Comparison of ENCODE assay signal across 29 cellular contexts in the genomic region with DNA sequence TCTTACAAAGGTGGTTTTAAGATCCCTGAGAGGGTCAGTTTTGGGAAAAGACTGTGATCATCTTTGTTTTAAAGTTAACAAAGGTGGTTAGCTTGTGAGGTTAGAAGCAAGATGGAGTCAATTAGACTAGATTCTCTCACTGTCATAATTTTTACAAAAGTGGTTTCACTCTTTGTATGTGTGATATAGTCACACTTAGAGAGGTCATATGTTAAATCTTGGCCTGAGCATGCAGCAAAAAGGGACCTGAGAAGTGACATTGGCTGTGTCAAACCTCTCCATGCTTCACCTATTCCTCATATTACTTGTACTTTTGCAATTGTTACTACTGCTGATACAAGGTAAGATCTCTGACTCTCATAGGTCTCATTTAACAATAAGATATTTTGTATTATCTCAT.
DNase-seq lines count a peak whose midpoint lies in the region; ATAC-seq and TF ChIP-seq lines count a peak whose summit lies in the region.
"Had no signal": no experiment of that assay in that cellular context is flagged by ENCODE, and none has a peak within 500 bp of the region (broad histone marks: within the 10 kb centered on the region; RNA-seq: fewer than 3 reads in every experiment).

No MANE protein-coding gene starts in this region.

- no peaks in the 10 kb centered on the region for H4K20me1 ChIP-seq in Karpas-422 (ENCODE audit: insufficient read depth, low read depth, low read length)

- no peak overlapping the region for H3K4me3 ChIP-seq in Karpas-422 (ENCODE audit: low read length)

- no peak for TF ChIP-seq CTCF in WTC11 (IDR thresholded peaks at IDR 0.05)

- H3K4me1 Mint-ChIP-seq in WTC11: no peaks in the 10 kb centered on the region
- H3K4me1 Mint-ChIP-seq: activated naive CD4-positive, alpha-beta T cell treated with anti-CD3 and anti-CD28 coated beads, Interleukin-2, amount 50 U/mL, for 24 hours; H9; IgD-negative memory B cell; stimulated activated naive B cell treated with anti-CD40 and anti-IgM and Interleukin-4, amounts not matched to agents 10 μg/mL and 1 μg/mL and 100 μg/mL, for 72 hours had no signal

- no peaks in the 10 kb centered on the region for H3K9me3 Mint-ChIP-seq in WTC11
- H3K9me3 Mint-ChIP-seq: activated naive CD4-positive, alpha-beta T cell treated with anti-CD3 and anti-CD28 coated beads, Interleukin-2, amount 50 U/mL, for 24 hours; activated T-helper 2 cell treated with anti-CD3 and anti-CD28 coated beads, Interferon-gamma antibody, Interleukin-2, Interleukin-4, amounts not matched to agents 10 μg/mL and 5 μg/mL and 100 μg/mL, durations not matched to agents 14 hours and 24 hours and 36 hours; H9; type B pancreatic cell had no signal

- no peaks in the 10 kb centered on the region for H3K9me2 ChIP-seq in Karpas-422 (replicated peaks; ENCODE audit: insufficient read depth, low read length)

- no peak overlapping the region for H3K4me3 Mint-ChIP-seq in WTC11
- H3K4me3 Mint-ChIP-seq: activated CD8-positive, alpha-beta T cell treated with anti-CD3 and anti-CD28 coated beads, Interleukin-2, amount 10 ng/mL, durations not matched to agents 7 days and 5 days; activated naive CD4-positive, alpha-beta T cell treated with anti-CD3 and anti-CD28 coated beads, Interleukin-2, amount 50 U/mL, for 24 hours; brain; dendritic cell treated with granulocyte-macrophage colony-stimulating factor and Interleukin-4, amounts not matched to agents 40 ng/mL and 50 ng/mL, for 4 days; H9; IgD-negative memory B cell; stimulated activated naive B cell treated with anti-CD40 and anti-IgM and Interleukin-4, amounts not matched to agents 10 μg/mL and 1 μg/mL and 100 μg/mL, for 72 hours; type B pancreatic cell had no signal

- H3K9me3 ChIP-seq in Karpas-422 (ENCODE audit: low read length): no peaks in the 10 kb centered on the region

- H3K9ac ChIP-seq in Karpas-422 (ENCODE audit: low read length): no peak overlapping the region

- H3K4me2 ChIP-seq in Karpas-422 (ENCODE audit: low read depth, low read length, poor library complexity, severe bottlenecking): no peak overlapping the region

- POLR2A ChIA-PET in WTC11 (lab: Charles Lee): no interaction called here

- H3K4me1 ChIP-seq in Karpas-422 (ENCODE audit: low read length): no peaks in the 10 kb centered on the region

- H3K27ac Mint-ChIP-seq in WTC11: no peak overlapping the region
- H3K27ac Mint-ChIP-seq: activated CD8-positive, alpha-beta T cell treated with anti-CD3 and anti-CD28 coated beads, Interleukin-2, amount 10 ng/mL, durations not matched to agents 7 days and 5 days; activated naive CD4-positive, alpha-beta T cell treated with anti-CD3 and anti-CD28 coated beads, Interleukin-2, amount 50 U/mL, for 24 hours; activated T-helper 2 cell treated with anti-CD3 and anti-CD28 coated beads, Interferon-gamma antibody, Interleukin-2, Interleukin-4, amounts not matched to agents 10 μg/mL and 5 μg/mL and 100 μg/mL, durations not matched to agents 14 hours and 24 hours and 36 hours; brain; dendritic cell treated with granulocyte-macrophage colony-stimulating factor and Interleukin-4, amounts not matched to agents 40 ng/mL and 50 ng/mL, for 4 days; H9; IgD-negative memory B cell; stimulated activated naive B cell treated with anti-CD40 and anti-IgM and Interleukin-4, amounts not matched to agents 10 μg/mL and 1 μg/mL and 100 μg/mL, for 72 hours; type B pancreatic cell had no signal

- no peaks in the 10 kb centered on the region for H3K27me3 Mint-ChIP-seq in WTC11 (ENCODE audit: low read depth)
- H3K27me3 Mint-ChIP-seq: brain; dendritic cell treated with granulocyte-macrophage colony-stimulating factor and Interleukin-4, amounts not matched to agents 40 ng/mL and 50 ng/mL, for 4 days; type B pancreatic cell had no signal

- CTCF ChIA-PET in WTC11 (lab: Charles Lee): no interaction called here

- H2AFZ ChIP-seq in Karpas-422 (ENCODE audit: low read length): no peak overlapping the region

- no peaks in the 10 kb centered on the region for H3K79me2 ChIP-seq in Karpas-422 (ENCODE audit: low read length)

- no peaks in the 10 kb centered on the region for H3K27me3 ChIP-seq in Karpas-422 (ENCODE audit: low read length)

- no peak overlapping the region for H3K27ac ChIP-seq in Karpas-422 (ENCODE audit: low read length)
- H3K27ac ChIP-seq: C4-2B had no signal

- no peak for DNase-seq in activated CD4-positive, alpha-beta T cell treated with anti-CD3 and anti-CD28 coated beads for 1 hour
- no peak for DNase-seq in COR-L47 (lab: John Stamatoyannopoulos, UW)
- DNase-seq in Karpas-422: no peak
- DNase-seq in WTC11 (ENCODE audit: low spot score): no peak
- DNase-seq: 8988T; activated CD4-positive, alpha-beta T cell treated with anti-CD3 and anti-CD28 coated beads for 4 hours; activated CD8-positive, alpha-beta T cell treated with anti-CD3 and anti-CD28 coated beads, Interleukin-2, amount 10 ng/mL, durations not matched to agents 7 days and 5 days; amniotic stem cell; Calu3; DND-41; H9; islet precursor cell; left ventricle myocardium superior; mesendoderm; NCI-H1092; NCI-H1694 treated with DMSO at 0.1 percent for 48 hours; NCI-H510A; stimulated activated naive B cell treated with anti-CD40 and anti-IgM and Interleukin-4, amounts not matched to agents 10 μg/mL and 1 μg/mL and 100 μg/mL, for 72 hours had no signal

- no peaks in the 10 kb centered on the region for H3K36me3 ChIP-seq in Karpas-422 (ENCODE audit: insufficient read depth, low read length)

- ATAC-seq in GM18502 (IDR thresholded peaks at IDR 0.05; ENCODE audit: poor library complexity, unreplicated experiment): peak; percentile 51
- ATAC-seq in GM21390 (IDR thresholded peaks at IDR 0.05; ENCODE audit: unreplicated experiment): peak; percentile 39
- ATAC-seq in HG02852 (IDR thresholded peaks at IDR 0.05; ENCODE audit: unreplicated experiment): peak; percentile 59
- peak; percentile 26 for ATAC-seq in HG03432 (IDR thresholded peaks at IDR 0.05; ENCODE audit: unreplicated experiment)
- ATAC-seq in WTC11: no peak
- ATAC-seq: activated CD8-positive, alpha-beta T cell treated with anti-CD3 and anti-CD28 coated beads, Interleukin-2, amount 10 ng/mL, durations not matched to agents 7 days and 5 days; left ventricle myocardium superior had no signal

- no peaks in the 10 kb centered on the region for H3K36me3 Mint-ChIP-seq in WTC11
- H3K36me3 Mint-ChIP-seq: activated naive CD4-positive, alpha-beta T cell treated with anti-CD3 and anti-CD28 coated beads, Interleukin-2, amount 50 U/mL, for 24 hours; brain; IgD-negative memory B cell; stimulated activated naive B cell treated with anti-CD40 and anti-IgM and Interleukin-4, amounts not matched to agents 10 μg/mL and 1 μg/mL and 100 μg/mL, for 72 hours; type B pancreatic cell had no signal

TF ChIP-seq in WTC11, 78 proteins besides CTCF, POLR2A, EP300 and RAD21:
- no peak for TF ChIP-seq FOXK1 (CRISPR knock-in tag; IDR thresholded peaks at IDR 0.05)
- no peak for TF ChIP-seq HMGA2 (CRISPR knock-in tag; IDR thresholded peaks at IDR 0.05)
- TF ChIP-seq ZNF263 (CRISPR knock-in tag; IDR thresholded peaks at IDR 0.05; ENCODE audit: low read depth): no peak
- no peak for TF ChIP-seq FOXP4 (CRISPR knock-in tag; IDR thresholded peaks at IDR 0.05)
- TF ChIP-seq NFATC4 (CRISPR knock-in tag; IDR thresholded peaks at IDR 0.05): no peak
- no peak for TF ChIP-seq KAT7 (CRISPR knock-in tag; IDR thresholded peaks at IDR 0.05; ENCODE audit: borderline replicate concordance)
- TF ChIP-seq NR1H2 (CRISPR knock-in tag; IDR thresholded peaks at IDR 0.05): no peak
- no peak for TF ChIP-seq TCF7 (CRISPR knock-in tag; IDR thresholded peaks at IDR 0.05; ENCODE audit: low read depth)
- no peak for TF ChIP-seq TEAD1 (CRISPR knock-in tag; IDR thresholded peaks at IDR 0.05)
- no peak for TF ChIP-seq SMAD4 (CRISPR knock-in tag; IDR thresholded peaks at IDR 0.05)
- no peak for TF ChIP-seq RELA (CRISPR knock-in tag; IDR thresholded peaks at IDR 0.05; ENCODE audit: borderline replicate concordance)
- TF ChIP-seq JAZF1 (CRISPR knock-in tag; IDR thresholded peaks at IDR 0.05): no peak
- no peak for TF ChIP-seq PRRX2 (CRISPR knock-in tag; IDR thresholded peaks at IDR 0.05)
